In genomic region chr12:98431089-98431488, GRCh38 we compare ENCODE assay signal across 25 cellular contexts.
DNase-seq lines count a peak whose midpoint lies in the region; ATAC-seq, FAIRE-seq and TF ChIP-seq lines count a peak whose summit lies in the region.
"Had no signal": no experiment of that assay in that cellular context is flagged by ENCODE, and none has a peak within 500 bp of the region (broad histone marks: within the 10 kb centered on the region; RNA-seq: fewer than 3 reads in every experiment).

No MANE protein-coding gene starts in this region.

- DNase-seq in HepG2 (ENCODE audit: low spot score) (no peak), right lobe of liver (no peak), K562 (ENCODE audit: extremely low read depth in 1 of 4, low spot score in 3 of 4) (no peak), mesenchymal stem cell (no peak), chondrocyte (ENCODE audit: low spot score) (no peak)
- DNase-seq: AML-193; C1 segment of cervical spinal cord; CD4-positive, alpha-beta memory T cell; CD4-positive, CD25-positive, alpha-beta regulatory T cell; CD8-positive, alpha-beta memory T cell; COR-L47; DMS 273 treated with DMSO at 0.1 percent for 48 hours; DMS153; DMS53; DMS79; DND-41; EL; GDM1 had no signal

- in situ Hi-C loops in HepG2 (cut with HindIII; ENCODE audit: extremely low pct_ligation_motif_present, low pct_unique_long_range_greater_than_20kb): no loop called here
- in situ Hi-C loops in K562 (cut with MboI): no loop called here

- POLR2A ChIA-PET in HepG2 (lab: Yijun Ruan, JAX) (no interaction called here), K562 (lab: Yijun Ruan, JAX) (no interaction called here)

- no peaks in the 10 kb centered on the region for H3K79me1 ChIP-seq in mesenchymal stem cell (replicated peaks; ENCODE audit: low read length, poor library complexity, severe bottlenecking)

- H3K4me3 ChIP-seq in HepG2 (replicated peaks in 1 of 3; ENCODE audit: insufficient read depth in 1 of 3, low read depth in 2 of 3, low read length in 3 of 3): no peak overlapping the region
- H3K4me3 ChIP-seq in right lobe of liver: no peak overlapping the region
- no peak overlapping the region for H3K4me3 ChIP-seq in K562
- H3K4me3 ChIP-seq in mesenchymal stem cell (ENCODE audit: insufficient read depth in 1 of 2, low read depth in 1 of 2, low read length in 2 of 2): no peak overlapping the region
- H3K4me3 ChIP-seq: A549, GM12878 had no signal

- no peak overlapping the region for H3K4me3 Mint-ChIP-seq in chondrocyte (ENCODE audit: unreplicated experiment)
- H3K4me3 Mint-ChIP-seq: B cell; CD14-positive monocyte; CD4-positive, alpha-beta memory T cell; CD4-positive, CD25-positive, alpha-beta regulatory T cell; CD8-positive, alpha-beta memory T cell had no signal

- no peaks in the 10 kb centered on the region for H3K9me1 ChIP-seq in K562 (ENCODE audit: control insufficient read depth, insufficient read depth, low read length)

- H3K14ac ChIP-seq in mesenchymal stem cell (ENCODE audit: low read length in 2 of 2): no peak overlapping the region

- H3K4me1 Mint-ChIP-seq in chondrocyte (ENCODE audit: low read depth): peaks cover 11% of the 10 kb centered on the region
- H3K4me1 Mint-ChIP-seq: B cell; CD4-positive, alpha-beta memory T cell; CD4-positive, CD25-positive, alpha-beta regulatory T cell; CD8-positive, alpha-beta memory T cell had no signal

- H2AK5ac ChIP-seq in mesenchymal stem cell (ENCODE audit: low read length, severe bottlenecking): no peak overlapping the region

- H3K27ac ChIP-seq in HepG2 (ENCODE audit: extremely low read length, insufficient read depth, low read length) (no peak overlapping the region), right lobe of liver (no peak overlapping the region), K562 (ENCODE audit: extremely low read depth, low read depth, low read length) (no peak overlapping the region), mesenchymal stem cell (ENCODE audit: low read length, poor library complexity, severe bottlenecking) (no peak overlapping the region)
- H3K27ac ChIP-seq: 22Rv1, A549 had no signal

- FAIRE-seq in HepG2 (lab: Jason Lieb, UNC) (no peak), K562 (lab: Jason Lieb, UNC) (no peak)
- FAIRE-seq: A549, GM12878, GM12892, GM18507 had no signal

- H3K4ac ChIP-seq in mesenchymal stem cell (ENCODE audit: low read depth in 1 of 2, low read length in 2 of 2): no peak overlapping the region

- no peak overlapping the region for H2BK15ac ChIP-seq in mesenchymal stem cell (ENCODE audit: low read depth, poor library complexity, severe bottlenecking)

- H3K18ac ChIP-seq in mesenchymal stem cell (ENCODE audit: low read depth in 1 of 2, low read length in 2 of 2): no peak overlapping the region

- CTCF ChIA-PET in HepG2 (lab: Yijun Ruan, JAX; ENCODE audit: low intra/inter-chr PET ratio, low total read pairs) (no interaction called here), K562 (lab: Yijun Ruan, JAX; ENCODE audit: low intra/inter-chr PET ratio) (no interaction called here)

- H3K9me3 Mint-ChIP-seq in chondrocyte (ENCODE audit: low read depth): peaks cover 16% of the 10 kb centered on the region

- H3K79me2 ChIP-seq in HepG2 (ENCODE audit: insufficient read depth, low read length) (no peaks in the 10 kb centered on the region), K562 (ENCODE audit: control insufficient read depth, insufficient read depth, low read length) (no peaks in the 10 kb centered on the region)

- H4K20me1 ChIP-seq in HepG2 (ENCODE audit: insufficient read depth, low read length) (no peaks in the 10 kb centered on the region), K562 (replicated peaks; ENCODE audit: control insufficient read depth, insufficient read depth, low read length) (no peaks in the 10 kb centered on the region)

- no peak for TF ChIP-seq POLR2A in HepG2 (IDR thresholded peaks at IDR 0.05; ENCODE audit: insufficient read depth in 1 of 2, low read depth in 2 of 2, low read length in 2 of 2)
- no peak for TF ChIP-seq POLR2A in right lobe of liver (IDR thresholded peaks at IDR 0.05)
- no peak for TF ChIP-seq POLR2A in K562 (conservative IDR thresholded peaks at IDR 0.05)

- H3K9ac ChIP-seq in HepG2 (ENCODE audit: insufficient read depth, low read depth, low read length): no peak overlapping the region
- H3K9ac ChIP-seq in K562 (ENCODE audit: insufficient read depth in 1 of 2, low read depth in 2 of 2, low read length in 2 of 2): no peak overlapping the region
- no peak overlapping the region for H3K9ac ChIP-seq in mesenchymal stem cell (ENCODE audit: low read length)

- no peak overlapping the region for H4K8ac ChIP-seq in mesenchymal stem cell (ENCODE audit: low read length)

- H3K36me3 ChIP-seq in HepG2 (replicated peaks in 1 of 2; ENCODE audit: control insufficient read depth in 1 of 2, insufficient read depth in 2 of 2, low read length in 2 of 2): no peaks in the 10 kb centered on the region
- no peaks in the 10 kb centered on the region for H3K36me3 ChIP-seq in right lobe of liver
- H3K36me3 ChIP-seq in K562 (ENCODE audit: control insufficient read depth, insufficient read depth, low read length): no peaks in the 10 kb centered on the region
- H3K36me3 ChIP-seq in mesenchymal stem cell (ENCODE audit: control insufficient read depth in 1 of 2, insufficient read depth in 2 of 2, low read depth in 1 of 2, low read length in 2 of 2): no peaks in the 10 kb centered on the region

- TF ChIP-seq EP300 in HepG2 (IDR thresholded peaks at IDR 0.05; ENCODE audit: low read depth in 2 of 2, low read length in 2 of 2) (no peak), HepG2 (CRISPR knock-in tag; IDR thresholded peaks at IDR 0.05; ENCODE audit: borderline replicate concordance) (no peak), K562 (IDR thresholded peaks at IDR 0.05; ENCODE audit: low read length) (no peak)

- BruUV-seq in HepG2 (replicated peaks; lab: Mats Ljungman, UMichigan) (no TSS peak), K562 (replicated peaks; lab: Mats Ljungman, UMichigan) (no TSS peak)

- ATAC-seq in HepG2 (no peak), right lobe of liver (no peak), K562 (no peak)
- ATAC-seq: A549, GM12878 had no signal

- intact Hi-C loops in HepG2 (cut with micrococcal nuclease; ENCODE audit: unreplicated experiment) (no loop called here), right lobe of liver (cut with DNase I) (no loop called here), K562 (cut with micrococcal nuclease) (no loop called here)

- H3K27me3 ChIP-seq in HepG2 (ENCODE audit: control insufficient read depth in 1 of 2, insufficient read depth in 2 of 2, low read length in 2 of 2): no peaks in the 10 kb centered on the region
- no peaks in the 10 kb centered on the region for H3K27me3 ChIP-seq in right lobe of liver
- no peaks in the 10 kb centered on the region for H3K27me3 ChIP-seq in K562 (ENCODE audit: control insufficient read depth in 2 of 2, insufficient read depth in 2 of 2, low read length in 2 of 2)
- H3K27me3 ChIP-seq in mesenchymal stem cell (ENCODE audit: control insufficient read depth in 1 of 2, insufficient read depth in 1 of 2, low read length in 2 of 2): peaks cover 0 to 8% of the 10 kb centered on the region in 2 experiments

- H3K4me1 ChIP-seq in HepG2 (ENCODE audit: insufficient read depth, low read length): no peaks in the 10 kb centered on the region
- H3K4me1 ChIP-seq in right lobe of liver: no peaks in the 10 kb centered on the region
- H3K4me1 ChIP-seq in K562 (replicated peaks in 1 of 2; ENCODE audit: control insufficient read depth in 2 of 2, insufficient read depth in 2 of 2, low read length in 2 of 2): peaks cover under 1 to 3% of the 10 kb centered on the region in 2 experiments; a peak in 1 of 5 replicates
- no peaks in the 10 kb centered on the region for H3K4me1 ChIP-seq in mesenchymal stem cell (ENCODE audit: control insufficient read depth, insufficient read depth, low read depth, low read length)
- H3K4me1 ChIP-seq: A549 had no signal

- no peak overlapping the region for H4K91ac ChIP-seq in mesenchymal stem cell (ENCODE audit: low read length)

- no peak overlapping the region for H2BK120ac ChIP-seq in mesenchymal stem cell (ENCODE audit: low read depth, low read length)

- H2BK12ac ChIP-seq in mesenchymal stem cell (ENCODE audit: low read length in 2 of 2): no peak overlapping the region

- no peak for TF ChIP-seq RAD21 in HepG2 (CRISPR knock-in tag; IDR thresholded peaks at IDR 0.05)
- TF ChIP-seq RAD21 in K562 (CRISPR knock-in tag; conservative IDR thresholded peaks at IDR 0.05 in 1 of 2, IDR thresholded peaks at IDR 0.05 in 1 of 2): no peak

- H3K23ac ChIP-seq in mesenchymal stem cell (ENCODE audit: low read length in 2 of 2): no peak overlapping the region

- 3% methylated on average over 3 of the region's 3 CpGs for WGBS in HepG2 (ENCODE audit: low lambda C conversion rate)
- WGBS in right lobe of liver (ENCODE audit: insufficient coverage, low coverage, low lambda C conversion rate, missing lambda C conversion rate): 80% methylated on average over 3 of the region's 3 CpGs
- 0% methylated on average over 3 of the region's 3 CpGs for WGBS in K562 (ENCODE audit: insufficient coverage, low coverage, missing lambda C conversion rate)
- WGBS in mesenchymal stem cell: 84% methylated on average over 2 of the region's 3 CpGs

- no peak for TF ChIP-seq CTCF in HepG2 (CRISPR knock-in tag; IDR thresholded peaks at IDR 0.05)
- no peak for TF ChIP-seq CTCF in right lobe of liver (IDR thresholded peaks at IDR 0.05)
- no peak for TF ChIP-seq CTCF in K562 (IDR thresholded peaks at IDR 0.05 in 2 of 3, conservative IDR thresholded peaks at IDR 0.05 in 1 of 3; ENCODE audit: insufficient read depth in 2 of 3, low read depth in 1 of 3, low read length in 3 of 3)
- no peak for TF ChIP-seq CTCF in chondrocyte (IDR thresholded peaks at IDR 0.05)

- H3K27ac Mint-ChIP-seq in chondrocyte (ENCODE audit: unreplicated experiment): no peak overlapping the region
- H3K27ac Mint-ChIP-seq: B cell; CD4-positive, alpha-beta memory T cell; CD4-positive, CD25-positive, alpha-beta regulatory T cell; CD8-positive, alpha-beta memory T cell had no signal

- H3K27me3 Mint-ChIP-seq in chondrocyte (ENCODE audit: low read depth): no peaks in the 10 kb centered on the region

- H3K36me3 Mint-ChIP-seq in chondrocyte (ENCODE audit: low read depth): peaks cover 4% of the 10 kb centered on the region
- H3K36me3 Mint-ChIP-seq: CD4-positive, CD25-positive, alpha-beta regulatory T cell; CD8-positive, alpha-beta memory T cell had no signal

- H3K9me3 ChIP-seq in HepG2 (ENCODE audit: low read length): peaks cover 5% of the 10 kb centered on the region; the same call in 1 of the 2 replicates
- H3K9me3 ChIP-seq in right lobe of liver: no peaks in the 10 kb centered on the region
- no peaks in the 10 kb centered on the region; the same call in 1 of the 2 replicates for H3K9me3 ChIP-seq in K562 (replicated peaks; ENCODE audit: control insufficient read depth, insufficient read depth, low read depth, low read length)
- peaks cover 7% of the 10 kb centered on the region for H3K9me3 ChIP-seq in mesenchymal stem cell (ENCODE audit: control insufficient read depth, low read length)

- H2AFZ ChIP-seq in HepG2 (ENCODE audit: low read length) (no peak overlapping the region), K562 (ENCODE audit: low read depth, low read length) (no peak overlapping the region), mesenchymal stem cell (ENCODE audit: low read depth, low read length) (no peak overlapping the region)

- H2BK5ac ChIP-seq in mesenchymal stem cell (ENCODE audit: low read depth, low read length, poor library complexity, severe bottlenecking): no peak overlapping the region

- no peak overlapping the region for H3K4me2 ChIP-seq in HepG2 (ENCODE audit: low read depth, low read length)
- no peak overlapping the region for H3K4me2 ChIP-seq in K562 (ENCODE audit: insufficient read depth, low read length)
- no peak overlapping the region for H3K4me2 ChIP-seq in mesenchymal stem cell (ENCODE audit: low read length, poor library complexity, severe bottlenecking)
- H3K4me2 ChIP-seq: A549 had no signal

Comparison
In these comparisons a context has a peak if more than half of its experiments do, and no peak if none do; other contexts are left out.
1. Of the 241 proteins assayed by ChIP-seq in both HepG2 and K562: peak only in HepG2: none; only in K562: none; in both: ZNF766; in neither: 240.